Comparison of ENCODE assay signal across 1 cellular context in genomic region chr17:63714550-63715277, GRCh38.
TF ChIP-seq lines count a peak whose summit lies in the region.

No MANE protein-coding gene starts in this region.

TF ChIP-seq in K562, 482 proteins besides CTCF, POLR2A, EP300 and RAD21:
- TF ChIP-seq HDAC2 (IDR thresholded peaks at IDR 0.05) (no peak), KDM2B (CRISPR knock-in tag; IDR thresholded peaks at IDR 0.05) (no peak), ZBTB7A (IDR thresholded peaks at IDR 0.05; ENCODE audit: borderline replicate concordance, control insufficient read depth, low read depth, low read length) (no peak), HNRNPL (IDR thresholded peaks at IDR 0.05; ENCODE audit: low read depth, low read length) (no peak), FOXM1 (IDR thresholded peaks at IDR 0.05; ENCODE audit: low read depth) (no peak), FOXM1 (CRISPR knock-in tag; IDR thresholded peaks at IDR 0.05; ENCODE audit: low read depth) (no peak), FUS (optimal IDR thresholded peaks at IDR 0.05; ENCODE audit: low read depth, low read length) (no peak), MNT (conservative IDR thresholded peaks at IDR 0.05) (no peak), SETDB1 (IDR thresholded peaks at IDR 0.05; ENCODE audit: low read length) (no peak), MEIS2 (IDR thresholded peaks at IDR 0.05; ENCODE audit: partially characterized antibody) (no peak), RNF219 (CRISPR knock-in tag; IDR thresholded peaks at IDR 0.05) (no peak), CHD1 (IDR thresholded peaks at IDR 0.05; ENCODE audit: low read length) (no peak), MXD1 (CRISPR knock-in tag; IDR thresholded peaks at IDR 0.05; ENCODE audit: borderline replicate concordance, poor library complexity, severe bottlenecking) (no peak), JUNB (CRISPR knock-in tag; conservative IDR thresholded peaks at IDR 0.05) (no peak)
TF ChIP-seq in K562: peak in this region for 0.
